13 cellular contexts compared by ENCODE assay signal in the genomic region with DNA sequence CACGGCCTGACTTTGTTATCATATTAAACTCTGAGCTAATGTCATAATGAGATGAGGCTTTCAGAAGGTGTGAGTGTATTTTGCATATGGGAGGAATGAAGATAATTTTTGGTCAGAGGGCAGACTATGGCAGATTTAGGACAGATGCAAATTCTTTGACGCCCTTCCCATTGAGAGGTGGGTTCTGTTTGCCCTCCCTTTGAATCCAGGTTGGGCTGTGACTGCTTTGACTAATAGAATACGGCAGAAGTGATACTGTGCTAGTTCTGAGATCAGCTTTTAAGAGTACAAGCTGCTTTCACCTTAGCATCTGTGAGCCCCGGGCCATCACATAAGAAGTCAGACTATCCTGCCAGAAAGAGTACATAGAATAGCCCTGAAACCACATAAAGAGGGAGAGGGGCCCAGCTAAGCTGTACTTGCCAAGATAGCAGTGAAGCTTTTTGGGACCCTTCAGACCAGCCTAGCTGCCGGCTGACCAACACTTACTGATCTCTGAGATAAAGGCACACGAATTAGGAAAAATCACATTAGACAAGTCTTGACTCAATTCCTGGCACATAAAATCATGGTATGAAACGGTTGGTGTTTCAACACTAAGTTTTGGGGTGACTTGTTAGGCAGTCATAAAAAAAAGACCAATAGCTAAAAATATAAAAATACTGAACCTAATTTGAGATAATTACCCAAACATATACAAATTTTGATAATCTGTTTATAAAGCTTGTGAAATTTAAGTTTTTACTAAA.
DNase-seq lines count a peak whose midpoint lies in the region; ATAC-seq and TF ChIP-seq lines count a peak whose summit lies in the region.
"Had no signal": no experiment of that assay in that cellular context is flagged by ENCODE, and none has a peak within 500 bp of the region (broad histone marks: within the 10 kb centered on the region; RNA-seq: fewer than 3 reads in every experiment).

No MANE protein-coding gene starts in this region.

- CTCF ChIA-PET in RWPE1 (lab: Yijun Ruan, JAX): interaction anchor here (0.6 kb wide), 1 partner anchor 1658 kb away, joined by 3 read pairs; no protein-coding TSS in a partner anchor

- DNase-seq in NCI-H82 (lab: John Stamatoyannopoulos, UW): peak; percentile 38
- no peak for DNase-seq in NCI-H82 treated with DMSO at 0.1 percent for 48 hours (lab: John Stamatoyannopoulos, UW; ENCODE audit: unreplicated experiment)
- peak; percentile 10 for DNase-seq in stimulated activated naive B cell treated with anti-CD40 and anti-IgM and Interleukin-4, amounts not matched to agents 10 μg/mL and 1 μg/mL and 100 μg/mL, for 72 hours
- DNase-seq in RWPE1 (ENCODE audit: low spot score): no peak
- no peak for DNase-seq in NK-92 (lab: John Stamatoyannopoulos, UW; ENCODE audit: unreplicated experiment)
- no peak for DNase-seq in stimulated activated CD4-positive, alpha-beta T cell treated with anti-CD3 and anti-CD28 coated beads, Interleukin-12 subunit alpha, Interleukin-12 subunit beta, amount 100 ng/mL, for 4 hours
- DNase-seq: activated CD4-positive, alpha-beta T cell treated with anti-CD3 and anti-CD28 coated beads, Interleukin-2, amount 50 U/mL, for 1 hour; activated naive CD8-positive, alpha-beta T cell treated with anti-CD3 and anti-CD28 coated beads for 36 hours; effector memory CD8-positive, alpha-beta T cell; stimulated activated naive CD8-positive, alpha-beta T cell treated with anti-CD3 and anti-CD28 coated beads, Interleukin-15, Interleukin-2, amounts not matched to agents 100 U/mL and 50 U/mL, for 24 hours had no signal

- no peaks in the 10 kb centered on the region for H3K27me3 Mint-ChIP-seq in stimulated activated naive B cell treated with anti-CD40 and anti-IgM and Interleukin-4, amounts not matched to agents 10 μg/mL and 1 μg/mL and 100 μg/mL, for 72 hours
- H3K27me3 Mint-ChIP-seq: activated naive CD8-positive, alpha-beta T cell treated with anti-CD3 and anti-CD28 coated beads for 36 hours; effector memory CD8-positive, alpha-beta T cell had no signal

- POLR2A ChIA-PET in RWPE1 (lab: Yijun Ruan, JAX; ENCODE audit: low non-redundant PET): no interaction called here

- peak overlapping the region in 1 of 2 donors; percentile 32 for H3K4me3 Mint-ChIP-seq in stimulated activated naive B cell treated with anti-CD40 and anti-IgM and Interleukin-4, amounts not matched to agents 10 μg/mL and 1 μg/mL and 100 μg/mL, for 72 hours
- H3K4me3 Mint-ChIP-seq: activated naive CD8-positive, alpha-beta T cell treated with anti-CD3 and anti-CD28 coated beads for 36 hours; effector memory CD8-positive, alpha-beta T cell had no signal

- H3K4me1 Mint-ChIP-seq in stimulated activated naive B cell treated with anti-CD40 and anti-IgM and Interleukin-4, amounts not matched to agents 10 μg/mL and 1 μg/mL and 100 μg/mL, for 72 hours: peaks cover 23 to 53% of the 10 kb centered on the region in 2 donors

- H3K36me3 Mint-ChIP-seq in stimulated activated naive B cell treated with anti-CD40 and anti-IgM and Interleukin-4, amounts not matched to agents 10 μg/mL and 1 μg/mL and 100 μg/mL, for 72 hours: peaks cover 13 to 35% of the 10 kb centered on the region in 2 donors

- TF ChIP-seq CTCF in RWPE1 (conservative IDR thresholded peaks at IDR 0.05; ENCODE audit: low read depth): no peak

- ATAC-seq in GM21786 (IDR thresholded peaks at IDR 0.05; ENCODE audit: unreplicated experiment): peak; percentile 85
- peak; percentile 95 for ATAC-seq in HG03280 (IDR thresholded peaks at IDR 0.05; ENCODE audit: unreplicated experiment)
- peak; percentile 80 to 84 for ATAC-seq in stimulated activated naive B cell treated with anti-CD40 and anti-IgM and Interleukin-4, amounts not matched to agents 10 μg/mL and 1 μg/mL and 100 μg/mL, for 72 hours (replicated peaks)
- ATAC-seq: effector memory CD8-positive, alpha-beta T cell; stimulated activated naive CD8-positive, alpha-beta T cell treated with anti-CD3 and anti-CD28 coated beads, Interleukin-15, Interleukin-2, amounts not matched to agents 100 U/mL and 50 U/mL, for 24 hours had no signal

- peaks cover 3 to 4% of the 10 kb centered on the region in 2 donors for H3K9me3 Mint-ChIP-seq in stimulated activated naive B cell treated with anti-CD40 and anti-IgM and Interleukin-4, amounts not matched to agents 10 μg/mL and 1 μg/mL and 100 μg/mL, for 72 hours

- no peak overlapping the region for H3K27ac ChIP-seq in RWPE1
- H3K27ac ChIP-seq: 22Rv1 had no signal

- peak overlapping the region; percentile 43 for H3K27ac Mint-ChIP-seq in stimulated activated naive B cell treated with anti-CD40 and anti-IgM and Interleukin-4, amounts not matched to agents 10 μg/mL and 1 μg/mL and 100 μg/mL, for 72 hours
- H3K27ac Mint-ChIP-seq: activated naive CD8-positive, alpha-beta T cell treated with anti-CD3 and anti-CD28 coated beads for 36 hours; effector memory CD8-positive, alpha-beta T cell had no signal

Comparison
In these comparisons a context has a peak if more than half of its experiments do, and no peak if none do; other contexts are left out.
1. DNase-seq: peak in NCI-H82 (single experiment) and stimulated activated naive B cell treated with anti-CD40 and anti-IgM and Interleukin-4, amounts not matched to agents 10 μg/mL and 1 μg/mL and 100 μg/mL, for 72 hours (single experiment); none in NCI-H82 treated with DMSO at 0.1 percent for 48 hours (single experiment), RWPE1 (single experiment), NK-92 (single experiment) and stimulated activated CD4-positive, alpha-beta T cell treated with anti-CD3 and anti-CD28 coated beads, Interleukin-12 subunit alpha, Interleukin-12 subunit beta, amount 100 ng/mL, for 4 hours (single experiment).
2. Peak in every context shown above with its lines, with median percentiles within 50 percentile points of each other: ATAC-seq.